8 cellular contexts compared by ENCODE assay signal in genomic region chr5:179697993-179698934, GRCh38. TPM values are rescaled to one million over a fixed set of nuclear protein-coding genes. Genes with fewer than 3 reads are reported as not detected.
DNase-seq lines count a peak whose midpoint lies in the region; ATAC-seq and TF ChIP-seq lines count a peak whose summit lies in the region.

No MANE protein-coding gene starts in this region.

- CTCF ChIA-PET in PC-3 (lab: Charles Lee) = no interaction called here

- H3K9ac ChIP-seq in PC-3 (ENCODE audit: low read length) (peak overlapping the region; percentile 100), muscle layer of colon (ENCODE audit: low read length) (peak overlapping the region; percentile 76)

- POLR2A ChIA-PET in PC-3 (lab: Charles Lee; ENCODE audit: unreplicated experiment) = no interaction called here

- H3K4me2 ChIP-seq in PC-3 (ENCODE audit: low read length) = peak overlapping the region; percentile 91

- DNase-seq in DMS53 (lab: John Stamatoyannopoulos, UW) (peak; percentile 100), PC-3 (peak; percentile 97)
- DNase-seq in Jurkat, Clone E6-1 (ENCODE audit: low read depth, low spot score) = peak; percentile 98
- peak; percentile 99 for DNase-seq in activated T-cell treated with anti-CD3 and anti-CD28 coated beads, Interleukin-2, amount 50 U/mL, for 24 hours
- peak; percentile 96 to 98 for DNase-seq in stimulated activated CD8-positive, alpha-beta memory T cell treated with anti-CD3 and anti-CD28 coated beads, Interleukin-7, amount 100 ng/mL, for 1 hour (ENCODE audit: low read depth in 2 of 2)

- peak overlapping the region; percentile 98 for H3K4me3 Mint-ChIP-seq in activated T-cell treated with anti-CD3 and anti-CD28 coated beads, Interleukin-2, amount 50 U/mL, for 24 hours

- H3K4me1 ChIP-seq in PC-3 (ENCODE audit: insufficient read depth, low read length) = peaks cover 7% of the 10 kb centered on the region; the same call in 1 of the 2 replicates
- H3K4me1 ChIP-seq in muscle layer of colon (ENCODE audit: insufficient read depth, low read length) = peaks cover 21% of the 10 kb centered on the region

- TF ChIP-seq CTCF in PC-3 (conservative IDR thresholded peaks at IDR 0.05; ENCODE audit: low read depth, low read length) = no peak

- peaks cover 23% of the 10 kb centered on the region for H4K20me1 ChIP-seq in PC-3 (ENCODE audit: low read length)

- H3K4me1 Mint-ChIP-seq in activated T-cell treated with anti-CD3 and anti-CD28 coated beads, Interleukin-2, amount 50 U/mL, for 24 hours (ENCODE audit: low read depth) = peaks cover 39% of the 10 kb centered on the region

- H3K9me3 Mint-ChIP-seq in activated T-cell treated with anti-CD3 and anti-CD28 coated beads, Interleukin-2, amount 50 U/mL, for 24 hours = no peaks in the 10 kb centered on the region

- ATAC-seq in GM21717 (IDR thresholded peaks at IDR 0.05; ENCODE audit: unreplicated experiment) (peak; percentile 92), PC-3 (peak; percentile 89), esophagus mucosa (peak; percentile 98)

- no peaks in the 10 kb centered on the region for H3F3A ChIP-seq in PC-3 (ENCODE audit: low read length, unreplicated experiment)

- no peaks in the 10 kb centered on the region for H3K9me2 ChIP-seq in PC-3 (replicated peaks; ENCODE audit: low read length)

- no peaks in the 10 kb centered on the region for H3K27me3 ChIP-seq in PC-3 (ENCODE audit: low read length)
- no peaks in the 10 kb centered on the region for H3K27me3 ChIP-seq in muscle layer of colon (ENCODE audit: control insufficient read depth in 1 of 2, insufficient read depth in 2 of 2, low read length in 2 of 2)

- H2AFZ ChIP-seq in PC-3 (ENCODE audit: low read length) = peak overlapping the region; percentile 49

- H3K79me2 ChIP-seq in PC-3 (ENCODE audit: low read length) = peaks cover 56% of the 10 kb centered on the region

- H3K9me3 ChIP-seq in PC-3 (ENCODE audit: low read length) (no peaks in the 10 kb centered on the region), muscle layer of colon (ENCODE audit: low read length) (no peaks in the 10 kb centered on the region)

- peak overlapping the region; percentile 99 for H3K27ac Mint-ChIP-seq in activated T-cell treated with anti-CD3 and anti-CD28 coated beads, Interleukin-2, amount 50 U/mL, for 24 hours

- H3K27me3 Mint-ChIP-seq in activated T-cell treated with anti-CD3 and anti-CD28 coated beads, Interleukin-2, amount 50 U/mL, for 24 hours = no peaks in the 10 kb centered on the region

- peaks cover 53% of the 10 kb centered on the region for H3K36me3 Mint-ChIP-seq in activated T-cell treated with anti-CD3 and anti-CD28 coated beads, Interleukin-2, amount 50 U/mL, for 24 hours (ENCODE audit: low read depth)

- H3K4me3 ChIP-seq in Jurkat, Clone E6-1 (ENCODE audit: low read length) = peak overlapping the region; percentile 95
- H3K4me3 ChIP-seq in PC-3 (ENCODE audit: low read length) = peak overlapping the region; percentile 100
- H3K4me3 ChIP-seq in muscle layer of colon (ENCODE audit: low read depth in 1 of 2, low read length in 2 of 2) = peak overlapping the region; percentile 67 to 93

- BruUV-seq in PC-3 (replicated peaks; lab: Mats Ljungman, UMichigan) = TSS peak; percentile 91

- intact Hi-C loops in PC-3 (cut with micrococcal nuclease) = loop anchor here (2.0 kb wide), 2 partner anchors 13 to 35 kb away; partner anchors contain the start of gene MAML1

- H3K27ac ChIP-seq in PC-3 (ENCODE audit: low read length) = peak overlapping the region; percentile 92
- H3K27ac ChIP-seq in muscle layer of colon (ENCODE audit: low read depth, low read length) = peak overlapping the region; percentile 89

- H3K36me3 ChIP-seq in PC-3 (ENCODE audit: low read depth, low read length) = no peaks in the 10 kb centered on the region
- H3K36me3 ChIP-seq in muscle layer of colon (ENCODE audit: insufficient read depth, low read length) = no peaks in the 10 kb centered on the region

RNA-seq across cellular contexts. Expression of gene CANX, which starts 0.5 kb away (rescaled TPM):
- 192 TPM for polyA plus RNA-seq in Jurkat, Clone E6-1 (2012; ENCODE audit: insufficient read depth, insufficient read length)
- total RNA-seq in PC-3 (2014; rRNA removed) (293 and 348 TPM in 2 replicates), esophagus mucosa (375 TPM)

RNA-seq across cellular contexts. Expression of gene CBY3, which starts 17.4 kb away (rescaled TPM):
- polyA plus RNA-seq in Jurkat, Clone E6-1 (2012; ENCODE audit: insufficient read depth, insufficient read length) = not detected
- total RNA-seq in PC-3 (2014; rRNA removed) = 1.4 TPM in 1 of 2 replicates, not detected in the other
- total RNA-seq in esophagus mucosa = not detected

RNA-seq across cellular contexts. Expression of gene MAML1, which starts 34.4 kb away (rescaled TPM):
- 24.4 TPM for polyA plus RNA-seq in Jurkat, Clone E6-1 (2012; ENCODE audit: insufficient read depth, insufficient read length)
- 10.6 and 17.9 TPM in 2 replicates for total RNA-seq in PC-3 (2014; rRNA removed)
- 15.4 TPM for total RNA-seq in esophagus mucosa

Comparison
In these comparisons a context has a peak if more than half of its experiments do, and no peak if none do; other contexts are left out.
1. Peak in every context shown above with its lines: DNase-seq, ATAC-seq, H3K4me3 ChIP-seq and H3K27ac ChIP-seq.